16 cellular contexts compared by ENCODE assay signal in the genomic region with DNA sequence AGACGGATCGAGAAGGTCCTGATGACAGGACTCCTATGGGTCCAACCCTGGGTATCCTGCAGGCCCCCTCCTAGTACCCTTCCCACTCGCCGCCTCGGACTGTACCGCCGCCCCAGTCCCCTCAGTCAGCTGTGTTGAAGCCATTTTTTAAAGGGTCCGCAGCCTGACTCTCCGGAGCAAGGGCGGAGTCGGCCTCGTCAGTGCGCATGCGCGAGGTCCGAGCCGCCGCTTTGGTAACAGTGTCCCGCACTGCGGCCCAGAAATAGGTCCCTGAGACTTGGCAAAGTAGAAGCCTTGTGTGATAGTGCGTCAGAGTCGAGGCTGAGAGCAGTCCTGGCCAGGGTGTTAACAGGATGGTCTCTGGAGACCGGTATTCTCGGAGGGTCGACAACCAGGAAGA.
A peak's percentile ranks its signal among the peaks of the same experiment; 100 is the strongest.
DNase-seq lines count a peak whose midpoint lies in the region; TF ChIP-seq lines count a peak whose summit lies in the region.
"Had no signal": no experiment of that assay in that cellular context is flagged by ENCODE, and none has a peak within 500 bp of the region (broad histone marks: within the 10 kb centered on the region; RNA-seq: fewer than 3 reads in every experiment).

No MANE protein-coding gene starts in this region.

- H3K4me3 ChIP-seq in LNCaP clone FGC (ENCODE audit: low read depth, low read length), result peak overlapping the region; percentile 39

- no peak overlapping the region for H3K4me3 Mint-ChIP-seq in osteocyte (ENCODE audit: unreplicated experiment)
- H3K4me3 Mint-ChIP-seq: CD4-positive, alpha-beta memory T cell; T-cell had no signal

- no peak overlapping the region for H3K27ac Mint-ChIP-seq in osteocyte (ENCODE audit: unreplicated experiment)
- H3K27ac Mint-ChIP-seq: CD4-positive, alpha-beta memory T cell; T-cell had no signal

- TF ChIP-seq CTCF in LNCaP clone FGC (IDR thresholded peaks at IDR 0.05; ENCODE audit: control insufficient read depth, extremely low read depth, insufficient read depth), result no peak
- TF ChIP-seq CTCF in osteocyte (IDR thresholded peaks at IDR 0.05), result no peak

- H3K4me1 Mint-ChIP-seq in osteocyte (ENCODE audit: unreplicated experiment), result no peaks in the 10 kb centered on the region
- H3K4me1 Mint-ChIP-seq: CD4-positive, alpha-beta memory T cell; T-cell had no signal

- H3K27me3 Mint-ChIP-seq in osteocyte (ENCODE audit: unreplicated experiment), result no peaks in the 10 kb centered on the region
- H3K27me3 Mint-ChIP-seq: CD4-positive, alpha-beta memory T cell; T-cell had no signal

- H3K36me3 Mint-ChIP-seq in osteocyte (ENCODE audit: unreplicated experiment), result no peaks in the 10 kb centered on the region
- H3K36me3 Mint-ChIP-seq: CD4-positive, alpha-beta memory T cell; T-cell had no signal

- peaks cover 37% of the 10 kb centered on the region for H3K9me3 Mint-ChIP-seq in osteocyte (ENCODE audit: unreplicated experiment)

- DNase-seq in NCI-H146 (lab: John Stamatoyannopoulos, UW) (peak; percentile 9), NCI-H146 treated with DMSO at 0.1 percent for 48 hours (lab: John Stamatoyannopoulos, UW; ENCODE audit: unreplicated experiment) (no peak), LNCaP clone FGC (ENCODE audit: low read depth) (no peak), SK-N-DZ (ENCODE audit: low spot score) (peak; percentile 16), osteocyte (ENCODE audit: extremely low spot score, unreplicated experiment) (peak; percentile 82), NCI-H2107 (lab: John Stamatoyannopoulos, UW) (no peak), OCI-M1 (lab: John Stamatoyannopoulos, UW) (no peak), activated T-cell treated with anti-CD3 and anti-CD28 coated beads for 4 hours (no peak)
- DNase-seq: 8988T; Calu3; CD4-positive, alpha-beta memory T cell; DMS79 treated with DMSO at 0.1 percent for 48 hours; HCEC 1CT; NCI-H1436 treated with DMSO at 0.1 percent for 48 hours; PC-3; T-cell had no signal

Comparison
In these comparisons a context has a peak if more than half of its experiments do, and no peak if none do; other contexts are left out.
1. DNase-seq: peak in NCI-H146 (single experiment), SK-N-DZ (single experiment) and osteocyte (single experiment); none in NCI-H146 treated with DMSO at 0.1 percent for 48 hours (single experiment), LNCaP clone FGC (single experiment), NCI-H2107 (single experiment), OCI-M1 (single experiment) and activated T-cell treated with anti-CD3 and anti-CD28 coated beads for 4 hours (single experiment).